ENCODE assay signal across 8 cellular contexts in genomic region chr5:14153932-14154646, GRCh38. TPM values are rescaled to one million over a fixed set of nuclear protein-coding genes. Genes with fewer than 3 reads are reported as not detected.
DNase-seq lines count a peak whose midpoint lies in the region; ATAC-seq and TF ChIP-seq lines count a peak whose summit lies in the region.

No MANE protein-coding gene starts in this region.

- H3K36me3 ChIP-seq in GM23248 (ENCODE audit: low read depth) (0 out of 2 replicates have a peak, but pooled peaks cover 4% of the 10 kb centered on the region), Panc1 (ENCODE audit: control insufficient read depth, insufficient read depth, low read length) (peaks cover 6% of the 10 kb centered on the region; the same call in 1 of the 2 replicates), prostate gland (no peaks in the 10 kb centered on the region)

- TF ChIP-seq POLR2A in prostate gland (IDR thresholded peaks at IDR 0.05) = no peak

- intact Hi-C loops in Panc1 (cut with micrococcal nuclease; ENCODE audit: unreplicated experiment) (loop anchor here (5.0 kb wide), 2 partner anchors 48 to 113 kb away; no protein-coding TSS in a partner anchor), prostate gland (cut with DNase I) (no loop called here)

- 0 to 3% methylated on average over 12 of the region's 12 CpGs for WGBS in GM23248 (ENCODE audit: low coverage in 1 of 2, low lambda C conversion rate in 2 of 2, missing lambda C conversion rate in 2 of 2), 2 experiments
- 17% methylated on average over 12 of the region's 12 CpGs for WGBS in prostate gland

- H3K4me1 ChIP-seq in GM23248 (ENCODE audit: insufficient read depth) = peaks cover 96% of the 10 kb centered on the region
- peaks cover 100% of the 10 kb centered on the region for H3K4me1 ChIP-seq in Panc1 (ENCODE audit: control insufficient read depth, insufficient read depth, low read length)
- peaks cover 9% of the 10 kb centered on the region for H3K4me1 ChIP-seq in prostate gland (replicated peaks)

- peak overlapping the region; percentile 63 for H3K4me3 ChIP-seq in GM23248
- H3K4me3 ChIP-seq in Panc1 (ENCODE audit: low read depth in 2 of 2, low read length in 2 of 2) = peak overlapping the region; percentile 16 to 38
- H3K4me3 ChIP-seq in prostate gland = no peak overlapping the region

- TF ChIP-seq CTCF in Panc1 (IDR thresholded peaks at IDR 0.05) = no peak
- no peak for TF ChIP-seq CTCF in prostate gland (IDR thresholded peaks at IDR 0.05)

- CTCF ChIA-PET in Panc1 (lab: Charles Lee) = interaction anchor here (0.6 kb wide), 1 partner anchor 178 kb away, joined by 4 read pairs; no protein-coding TSS in a partner anchor

- peaks cover 94% of the 10 kb centered on the region for H3K79me2 ChIP-seq in GM23248 (ENCODE audit: insufficient read depth)

- peak overlapping the region; percentile 62 for H3K9ac ChIP-seq in GM23248

- in situ Hi-C loops in GM23248 (cut with MboI) (no loop called here), Panc1 (cut with HindIII; ENCODE audit: low pct_unique_long_range_greater_than_20kb, low sequenced_read_pairs) (no loop called here)

- no peak overlapping the region for H2AFZ ChIP-seq in GM23248

- H3F3A ChIP-seq in GM23248 (ENCODE audit: insufficient read depth) = peaks cover 97% of the 10 kb centered on the region

- peak; percentile 66 for ATAC-seq in Panc1

- H3K27me3 ChIP-seq in GM23248 (replicated peaks; ENCODE audit: insufficient read depth) = no peaks in the 10 kb centered on the region
- no peaks in the 10 kb centered on the region for H3K27me3 ChIP-seq in Panc1 (ENCODE audit: control insufficient read depth, insufficient read depth, low read length)
- no peaks in the 10 kb centered on the region for H3K27me3 ChIP-seq in prostate gland (replicated peaks; ENCODE audit: insufficient read depth)

- no peaks in the 10 kb centered on the region for H3K9me2 ChIP-seq in GM23248 (ENCODE audit: insufficient read depth)

- POLR2A ChIA-PET in Panc1 (lab: Charles Lee) = interaction anchor here (0.6 to 1.3 kb wide), 5 partner anchors 9 to 264 kb away, joined by 3 to 4 read pairs (median 3); no protein-coding TSS in a partner anchor

- BruUV-seq in Panc1 (replicated peaks; lab: Mats Ljungman, UMichigan) = TSS peak; percentile 6

- peaks cover 18% of the 10 kb centered on the region for H4K20me1 ChIP-seq in GM23248 (ENCODE audit: insufficient read depth)

- H3K9me3 ChIP-seq in GM23248 (ENCODE audit: low read depth) (no peaks in the 10 kb centered on the region), Panc1 (ENCODE audit: control insufficient read depth, insufficient read depth, low read depth, low read length) (no peaks in the 10 kb centered on the region), prostate gland (no peaks in the 10 kb centered on the region)

- peak overlapping the region; percentile 88 for H3K4me2 ChIP-seq in GM23248 (ENCODE audit: unreplicated experiment)

- DNase-seq in AG08396 (ENCODE audit: low spot score) = peak; percentile 56
- peak; percentile 86 for DNase-seq in GM23248
- no peak for DNase-seq in Panc1 (ENCODE audit: low read depth, low spot score)
- peak; percentile 47 for DNase-seq in globus pallidus (ENCODE audit: low spot score)
- DNase-seq in prostate gland (ENCODE audit: low spot score) = peak; percentile 70
- no peak for DNase-seq in activated naive CD4-positive, alpha-beta T cell treated with Interleukin-2 at 50 U/mL for 16 hours
- DNase-seq in LoVo (ENCODE audit: low spot score) = no peak
- DNase-seq in NCI-H774 (lab: John Stamatoyannopoulos, UW) = no peak

- H3K27ac ChIP-seq in GM23248 (peak overlapping the region; percentile 94), Panc1 (ENCODE audit: low read length) (peak overlapping the region; percentile 99), prostate gland (peak overlapping the region; percentile 6 to 29)

RNA-seq across cellular contexts. Expression of gene TRIO, which starts 10.9 kb away (rescaled TPM):
- 171 and 198 TPM in 2 replicates for total RNA-seq in GM23248 (2014; rRNA removed; shearing (Covaris generic))
- 19.0 and 28.1 TPM in 2 replicates for polyA plus RNA-seq in GM23248 (2016; fragmentation: Nextera tagmentation; extraction: Ambion mirVana)
- total RNA-seq in Panc1 (2021; ENCODE audit: unreplicated experiment) (349 TPM), prostate gland (100 to 1,000 TPM in 1 of 2 donors, 10 to 100 TPM in 1; 90.3 to 197 TPM)
- polyA plus RNA-seq in Panc1 (2012; ENCODE audit: insufficient read length) = 213 TPM

Comparison
In these comparisons a context has a peak if more than half of its experiments do, and no peak if none do; other contexts are left out.
1. DNase-seq: peak in AG08396 (single experiment), GM23248 (single experiment), globus pallidus (single experiment) and prostate gland (single experiment); none in Panc1 (single experiment), activated naive CD4-positive, alpha-beta T cell treated with Interleukin-2 at 50 U/mL for 16 hours (single experiment), LoVo (single experiment) and NCI-H774 (single experiment).
2. H3K27ac ChIP-seq: peak in every context shown above with its lines; median percentile 99 in Panc1; 94 in GM23248; 18 in prostate gland.
3. H3K4me3 ChIP-seq: peak in GM23248 (single experiment) and Panc1 (2 of 2); none in prostate gland (0 of 2).